8 cellular contexts compared by ENCODE assay signal in genomic region chr10:100826983-100827818, GRCh38.
DNase-seq lines count a peak whose midpoint lies in the region; ATAC-seq and TF ChIP-seq lines count a peak whose summit lies in the region.

No MANE protein-coding gene starts in this region.

- CTCF ChIA-PET in activated naive CD4-positive, alpha-beta T cell treated with anti-CD3 and anti-CD28 coated beads for 36 hours (lab: Charles Lee) = no interaction called here

- no peak overlapping the region for H3K27ac Mint-ChIP-seq in activated naive CD4-positive, alpha-beta T cell treated with anti-CD3 and anti-CD28 coated beads for 36 hours

- H3K9ac ChIP-seq in ES-I3 (ENCODE audit: low read depth, low read length) = peak overlapping the region; percentile 48; the same call in 1 of the 2 replicates

- peaks cover 19% of the 10 kb centered on the region for H3K4me1 Mint-ChIP-seq in activated naive CD4-positive, alpha-beta T cell treated with anti-CD3 and anti-CD28 coated beads for 36 hours (ENCODE audit: low read depth)

- no peaks in the 10 kb centered on the region for H3K36me3 Mint-ChIP-seq in activated naive CD4-positive, alpha-beta T cell treated with anti-CD3 and anti-CD28 coated beads for 36 hours (ENCODE audit: low read depth)

- TF ChIP-seq POLR2A in NB4 (IDR thresholded peaks at IDR 0.05; ENCODE audit: extremely low read depth, insufficient read length) (no peak), GM18505 (IDR thresholded peaks at IDR 0.05; ENCODE audit: borderline replicate concordance, extremely low read depth, insufficient read depth, insufficient read length) (no peak)

- intact Hi-C loops in activated naive CD4-positive, alpha-beta T cell treated with anti-CD3 and anti-CD28 coated beads for 36 hours (cut with micrococcal nuclease) = loop anchor here (1.0 to 5.0 kb wide), 4 partner anchors 45 to 265 kb away; no protein-coding TSS in a partner anchor

- peaks cover 6% of the 10 kb centered on the region; the same call in 1 of the 2 replicates for H3K4me1 ChIP-seq in ES-I3 (ENCODE audit: insufficient read depth, low read length)

- no peak for TF ChIP-seq CTCF in NB4 (IDR thresholded peaks at IDR 0.05; ENCODE audit: low read depth, low read length)

- H3K4me3 Mint-ChIP-seq in activated naive CD4-positive, alpha-beta T cell treated with anti-CD3 and anti-CD28 coated beads for 36 hours = peak overlapping the region; percentile 66

- H3K9me3 Mint-ChIP-seq in activated naive CD4-positive, alpha-beta T cell treated with anti-CD3 and anti-CD28 coated beads for 36 hours = no peaks in the 10 kb centered on the region

- ATAC-seq in GM18505 (IDR thresholded peaks at IDR 0.05; ENCODE audit: unreplicated experiment) = no peak

- DNase-seq in NB4 (ENCODE audit: low read depth) = peak; percentile 67
- DNase-seq in activated naive CD4-positive, alpha-beta T cell treated with anti-CD3 and anti-CD28 coated beads for 36 hours = peak; percentile 54
- DNase-seq in stimulated activated CD8-positive, alpha-beta memory T cell treated with anti-CD3 and anti-CD28 coated beads, Interleukin-4, amount 100 ng/mL, for 48 hours = peak; percentile 54
- no peak for DNase-seq in cortex of kidney (lab: John Stamatoyannopoulos, UW)
- DNase-seq in EL = no peak

- H3K4me3 ChIP-seq in NB4 (ENCODE audit: low read depth, low read length) = no peak overlapping the region
- H3K4me3 ChIP-seq in iPS-11a (ENCODE audit: low read depth, low read length) = peak overlapping the region; percentile 1

- no peaks in the 10 kb centered on the region; the same call in 1 of the 2 replicates for H3K9me3 ChIP-seq in ES-I3 (ENCODE audit: control insufficient read depth, insufficient read depth, low read length)

- H3K36me3 ChIP-seq in ES-I3 (ENCODE audit: insufficient read depth, low read length) = no peaks in the 10 kb centered on the region

- H3K27me3 Mint-ChIP-seq in activated naive CD4-positive, alpha-beta T cell treated with anti-CD3 and anti-CD28 coated beads for 36 hours (ENCODE audit: low read depth) = peaks cover 73% of the 10 kb centered on the region

Comparison
In these comparisons a context has a peak if more than half of its experiments do, and no peak if none do; other contexts are left out.
1. DNase-seq: peak in NB4 (single experiment), activated naive CD4-positive, alpha-beta T cell treated with anti-CD3 and anti-CD28 coated beads for 36 hours (single experiment) and stimulated activated CD8-positive, alpha-beta memory T cell treated with anti-CD3 and anti-CD28 coated beads, Interleukin-4, amount 100 ng/mL, for 48 hours (single experiment); none in cortex of kidney (single experiment) and EL (single experiment).